22 cellular contexts compared by ENCODE assay signal in the genomic region with DNA sequence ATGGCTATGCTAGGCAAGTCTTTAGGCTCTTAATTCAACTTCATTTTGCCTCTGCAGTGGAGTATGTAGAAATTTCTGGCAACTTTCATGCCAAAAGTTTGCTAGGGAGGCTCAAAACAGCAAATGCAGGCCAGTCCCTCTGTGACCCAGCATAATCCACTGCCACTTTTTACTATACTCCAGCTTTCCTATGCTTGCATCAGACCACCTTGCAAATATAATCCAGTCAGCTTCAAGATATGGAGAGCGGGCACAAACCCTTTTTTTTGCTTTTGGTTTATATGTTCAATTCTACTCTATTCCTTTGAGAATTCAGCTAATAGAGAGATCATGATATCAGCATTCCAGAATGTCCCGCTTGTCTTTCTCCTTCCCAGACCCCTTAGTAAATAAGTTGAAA.
A peak's percentile ranks its signal among the peaks of the same experiment; 100 is the strongest.
DNase-seq lines count a peak whose midpoint lies in the region; ATAC-seq, FAIRE-seq and TF ChIP-seq lines count a peak whose summit lies in the region.
"Had no signal": no experiment of that assay in that cellular context is flagged by ENCODE, and none has a peak within 500 bp of the region (broad histone marks: within the 10 kb centered on the region; RNA-seq: fewer than 3 reads in every experiment).

No MANE protein-coding gene starts in this region.

- no peak for ATAC-seq in GM23338
- no peak for ATAC-seq in K562
- ATAC-seq: CD8-positive, alpha-beta T cell had no signal

- H3K36me3 ChIP-seq in GM23338 (ENCODE audit: insufficient read depth) (no peaks in the 10 kb centered on the region), K562 (ENCODE audit: control insufficient read depth, insufficient read depth, low read length) (no peaks in the 10 kb centered on the region)
- H3K36me3 ChIP-seq: BLaER1, HAP-1 had no signal

- H3K4me2 ChIP-seq in GM23338 (no peak overlapping the region), K562 (ENCODE audit: insufficient read depth, low read length) (no peak overlapping the region)
- H3K4me2 ChIP-seq: BLaER1 had no signal

- H3K4me3 Mint-ChIP-seq in GM23338 (no peak overlapping the region), neural crest cell (no peak overlapping the region)
- H3K4me3 Mint-ChIP-seq: B cell; CD4-positive, CD25-positive, alpha-beta regulatory T cell; CD8-positive, alpha-beta T cell; HFFc6 had no signal

- TF ChIP-seq POLR2A in K562 (conservative IDR thresholded peaks at IDR 0.05): no peak
- TF ChIP-seq POLR2A in lower leg skin (IDR thresholded peaks at IDR 0.05): no peak

- H3K4me3 ChIP-seq in GM23338 (no peak overlapping the region), K562 (no peak overlapping the region), lower leg skin (ENCODE audit: low read depth, poor library complexity, severe bottlenecking) (no peak overlapping the region)
- H3K4me3 ChIP-seq: BLaER1, GM23248, HAP-1 had no signal

- H3K4me1 ChIP-seq in GM23338 (ENCODE audit: insufficient read depth): peaks cover 10% of the 10 kb centered on the region
- H3K4me1 ChIP-seq in K562 (replicated peaks in 1 of 2; ENCODE audit: control insufficient read depth in 2 of 2, insufficient read depth in 2 of 2, low read length in 2 of 2): no peaks in the 10 kb centered on the region
- H3K4me1 ChIP-seq: BLaER1, Caco-2, HAP-1 had no signal

- FAIRE-seq in K562 (lab: Jason Lieb, UNC): no peak
- FAIRE-seq: A204.1, G401.6, GM12892, H54 had no signal

- no peaks in the 10 kb centered on the region for H3K9me3 ChIP-seq in K562 (replicated peaks; ENCODE audit: control insufficient read depth, insufficient read depth, low read depth, low read length)
- H3K9me3 ChIP-seq: HAP-1 had no signal

- CTCF ChIA-PET in K562 (lab: Yijun Ruan, JAX; ENCODE audit: low intra/inter-chr PET ratio): no interaction called here

- TF ChIP-seq CTCF in GM23338 (conservative IDR thresholded peaks at IDR 0.05; ENCODE audit: low read depth in 2 of 2): no peak
- no peak for TF ChIP-seq CTCF in K562 (IDR thresholded peaks at IDR 0.05 in 2 of 3, conservative IDR thresholded peaks at IDR 0.05 in 1 of 3; ENCODE audit: insufficient read depth in 2 of 3, low read depth in 1 of 3, low read length in 3 of 3)
- no peak for TF ChIP-seq CTCF in neural crest cell (conservative IDR thresholded peaks at IDR 0.05)
- no peak for TF ChIP-seq CTCF in lower leg skin (IDR thresholded peaks at IDR 0.05)

- TF ChIP-seq EP300 in K562 (IDR thresholded peaks at IDR 0.05; ENCODE audit: low read length): no peak

- H3F3A ChIP-seq in GM23338 (replicated peaks; ENCODE audit: low read depth): no peaks in the 10 kb centered on the region

- H3K79me2 ChIP-seq in GM23338 (replicated peaks; ENCODE audit: insufficient read depth): no peaks in the 10 kb centered on the region
- H3K79me2 ChIP-seq in K562 (ENCODE audit: control insufficient read depth, insufficient read depth, low read length): no peaks in the 10 kb centered on the region

- peaks cover 17% of the 10 kb centered on the region for H3K9me3 Mint-ChIP-seq in GM23338
- H3K9me3 Mint-ChIP-seq in neural crest cell: peaks cover 13% of the 10 kb centered on the region

- POLR2A ChIA-PET in K562 (lab: Yijun Ruan, JAX): no interaction called here

- H3K27me3 Mint-ChIP-seq in GM23338 (ENCODE audit: insufficient read depth, low read depth, poor library complexity) (no peaks in the 10 kb centered on the region), neural crest cell (ENCODE audit: low read depth) (no peaks in the 10 kb centered on the region)
- H3K27me3 Mint-ChIP-seq: B cell; CD4-positive, CD25-positive, alpha-beta regulatory T cell had no signal

- H3K27ac ChIP-seq in GM23338 (ENCODE audit: low read depth): no peak overlapping the region
- no peak overlapping the region for H3K27ac ChIP-seq in K562 (ENCODE audit: extremely low read depth, low read depth, low read length)
- H3K27ac ChIP-seq: 22Rv1, BLaER1, C4-2B, GM23248 had no signal

- H3K27ac Mint-ChIP-seq in GM23338: no peak overlapping the region
- peak overlapping the region; percentile 27 for H3K27ac Mint-ChIP-seq in neural crest cell (ENCODE audit: unreplicated experiment)
- H3K27ac Mint-ChIP-seq: B cell; CD4-positive, CD25-positive, alpha-beta regulatory T cell; CD8-positive, alpha-beta T cell; HFFc6 had no signal

- H3K4me1 Mint-ChIP-seq in GM23338 (peaks cover 9% of the 10 kb centered on the region), neural crest cell (no peaks in the 10 kb centered on the region)
- H3K4me1 Mint-ChIP-seq: B cell; CD4-positive, CD25-positive, alpha-beta regulatory T cell had no signal

- H2AFZ ChIP-seq in GM23338 (peak overlapping the region; percentile 21; the same call in 1 of the 2 replicates), K562 (ENCODE audit: low read depth, low read length) (no peak overlapping the region)
- H2AFZ ChIP-seq: GM23248 had no signal

- 9% methylated on average over 2 of the region's 2 CpGs for WGBS in K562 (ENCODE audit: insufficient coverage, low coverage, missing lambda C conversion rate)
- WGBS in lower leg skin, 2 donors: 90 to 95% methylated on average over 2 of the region's 2 CpGs

- intact Hi-C loops in K562 (cut with micrococcal nuclease) (no loop called here), lower leg skin (cut with DNase I; ENCODE audit: low total_unique reads) (no loop called here), posterior cingulate gyrus (cut with DNase I) (no loop called here)

- BruUV-seq in K562 (replicated peaks; lab: Mats Ljungman, UMichigan): no TSS peak

- H3K9me2 ChIP-seq in GM23338 (ENCODE audit: insufficient read depth): no peaks in the 10 kb centered on the region

- in situ Hi-C loops in K562 (cut with MboI): no loop called here

- no peak for TF ChIP-seq RAD21 in K562 (CRISPR knock-in tag; conservative IDR thresholded peaks at IDR 0.05 in 1 of 2, IDR thresholded peaks at IDR 0.05 in 1 of 2)

- H3K27me3 ChIP-seq in GM23338 (ENCODE audit: insufficient read depth): no peaks in the 10 kb centered on the region
- H3K27me3 ChIP-seq in K562 (ENCODE audit: control insufficient read depth in 2 of 2, insufficient read depth in 2 of 2, low read length in 2 of 2): no peaks in the 10 kb centered on the region
- H3K27me3 ChIP-seq: BLaER1 had no signal

- H3K9ac ChIP-seq in K562 (ENCODE audit: insufficient read depth in 1 of 2, low read depth in 2 of 2, low read length in 2 of 2): no peak overlapping the region
- H3K9ac ChIP-seq: BLaER1, GM23248 had no signal

- H4K20me1 ChIP-seq in GM23338 (replicated peaks; ENCODE audit: insufficient read depth): no peaks in the 10 kb centered on the region
- H4K20me1 ChIP-seq in K562 (replicated peaks; ENCODE audit: control insufficient read depth, insufficient read depth, low read length): no peaks in the 10 kb centered on the region
- H4K20me1 ChIP-seq: BLaER1 had no signal

- DNase-seq in GM23338 (ENCODE audit: low spot score) (no peak), K562 (ENCODE audit: extremely low read depth in 1 of 4, low spot score in 3 of 4) (no peak), neural crest cell (ENCODE audit: low read depth, low spot score) (no peak), lower leg skin (ENCODE audit: low spot score in 2 of 2) (no peak), posterior cingulate gyrus (no peak), middle frontal gyrus (ENCODE audit: extremely low spot score, low spot score) (no peak)
- DNase-seq: Caco-2; CD4-positive, CD25-positive, alpha-beta regulatory T cell; CD8-positive, alpha-beta T cell; DMS153; DND-41; GM23248; HFFc6 had no signal

- no peaks in the 10 kb centered on the region for H3K9me1 ChIP-seq in K562 (ENCODE audit: control insufficient read depth, insufficient read depth, low read length)

- H3K36me3 Mint-ChIP-seq in GM23338 (ENCODE audit: low read depth) (peaks cover 9% of the 10 kb centered on the region; the same call in 2 of the 3 replicates), neural crest cell (ENCODE audit: low read depth) (peaks cover 8% of the 10 kb centered on the region)
- H3K36me3 Mint-ChIP-seq: CD4-positive, CD25-positive, alpha-beta regulatory T cell; CD8-positive, alpha-beta T cell had no signal

TF ChIP-seq in K562, 482 proteins besides CTCF, POLR2A, EP300 and RAD21:
- TF ChIP-seq CEBPG (CRISPR knock-in tag; IDR thresholded peaks at IDR 0.05) (peak; percentile 70), CEBPG (tag; conservative IDR thresholded peaks at IDR 0.05 in 1 of 2, IDR thresholded peaks at IDR 0.05 in 1 of 2) (peak in 1 of 2 experiments; percentile 57; a peak in 2 of 4 replicates), TRIM24 (IDR thresholded peaks at IDR 0.05) (peak; percentile 22 to 36; a peak in 2 of 4 replicates), NR2C1 (IDR thresholded peaks at IDR 0.05) (no peak), NR2C1 (tag; IDR thresholded peaks at IDR 0.05) (peak; percentile 28; the same call in 1 of the 2 replicates)
- TF ChIP-seq, protein P1, sequence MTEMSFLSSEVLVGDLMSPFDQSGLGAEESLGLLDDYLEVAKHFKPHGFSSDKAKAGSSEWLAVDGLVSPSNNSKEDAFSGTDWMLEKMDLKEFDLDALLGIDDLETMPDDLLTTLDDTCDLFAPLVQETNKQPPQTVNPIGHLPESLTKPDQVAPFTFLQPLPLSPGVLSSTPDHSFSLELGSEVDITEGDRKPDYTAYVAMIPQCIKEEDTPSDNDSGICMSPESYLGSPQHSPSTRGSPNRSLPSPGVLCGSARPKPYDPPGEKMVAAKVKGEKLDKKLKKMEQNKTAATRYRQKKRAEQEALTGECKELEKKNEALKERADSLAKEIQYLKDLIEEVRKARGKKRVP (CRISPR knock-in tag; IDR thresholded peaks at IDR 0.05): peak; percentile 81
- TF ChIP-seq, protein P2, sequence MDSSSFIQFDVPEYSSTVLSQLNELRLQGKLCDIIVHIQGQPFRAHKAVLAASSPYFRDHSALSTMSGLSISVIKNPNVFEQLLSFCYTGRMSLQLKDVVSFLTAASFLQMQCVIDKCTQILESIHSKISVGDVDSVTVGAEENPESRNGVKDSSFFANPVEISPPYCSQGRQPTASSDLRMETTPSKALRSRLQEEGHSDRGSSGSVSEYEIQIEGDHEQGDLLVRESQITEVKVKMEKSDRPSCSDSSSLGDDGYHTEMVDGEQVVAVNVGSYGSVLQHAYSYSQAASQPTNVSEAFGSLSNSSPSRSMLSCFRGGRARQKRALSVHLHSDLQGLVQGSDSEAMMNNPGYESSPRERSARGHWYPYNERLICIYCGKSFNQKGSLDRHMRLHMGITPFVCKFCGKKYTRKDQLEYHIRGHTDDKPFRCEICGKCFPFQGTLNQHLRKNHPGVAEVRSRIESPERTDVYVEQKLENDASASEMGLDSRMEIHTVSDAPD (CRISPR knock-in tag; IDR thresholded peaks at IDR 0.05): no peak
TF ChIP-seq in K562: peak in this region for 4.
